Comparison of ENCODE assay signal across 20 cellular contexts in genomic region chr11:2655320-2655719, GRCh38. TPM values are rescaled to one million over a fixed set of nuclear protein-coding genes. Genes with fewer than 3 reads are reported as not detected.
DNase-seq lines count a peak whose midpoint lies in the region; ATAC-seq, FAIRE-seq and TF ChIP-seq lines count a peak whose summit lies in the region.
"Had no signal": no experiment of that assay in that cellular context is flagged by ENCODE, and none has a peak within 500 bp of the region (broad histone marks: within the 10 kb centered on the region; RNA-seq: fewer than 3 reads in every experiment).

No MANE protein-coding gene starts in this region.

- CTCF ChIA-PET in HepG2 (lab: Yijun Ruan, JAX; ENCODE audit: low intra/inter-chr PET ratio, low total read pairs): no interaction called here

- H2AFZ ChIP-seq in HepG2 (ENCODE audit: low read length) (no peak overlapping the region), hepatocyte (no peak overlapping the region)

- no CpG with 5 or more reads among the region's 1 CpG for WGBS in HepG2 (ENCODE audit: low lambda C conversion rate)
- WGBS in hepatocyte (ENCODE audit: low lambda C conversion rate, missing lambda C conversion rate): 95% methylated on average over 1 of the region's 1 CpG

- FAIRE-seq in HepG2 (lab: Jason Lieb, UNC): no peak
- FAIRE-seq: A549, GM12891 had no signal

- no peak for TF ChIP-seq EP300 in HepG2 (IDR thresholded peaks at IDR 0.05; ENCODE audit: low read depth in 2 of 2, low read length in 2 of 2)
- TF ChIP-seq EP300 in HepG2 (CRISPR knock-in tag; IDR thresholded peaks at IDR 0.05; ENCODE audit: borderline replicate concordance): no peak

- TF ChIP-seq POLR2A in HepG2 (IDR thresholded peaks at IDR 0.05; ENCODE audit: insufficient read depth in 1 of 2, low read depth in 2 of 2, low read length in 2 of 2): peak; percentile 28 to 45; a peak in 2 of 4 replicates

- DNase-seq in AG08395 (ENCODE audit: low spot score) (peak; percentile 1), GM10266 (ENCODE audit: extremely low spot score) (peak; percentile 2), coronary artery (ENCODE audit: low spot score) (peak; percentile 45), HepG2 (ENCODE audit: low spot score) (no peak), type B pancreatic cell (ENCODE audit: extremely low spot score, unreplicated experiment) (no peak), hepatocyte (ENCODE audit: low spot score) (no peak)
- DNase-seq: CD4-positive, CD25-positive, alpha-beta regulatory T cell; COR-L47; DMS79; GOT3; Karpas-422; NCI-H1105 treated with DMSO at 0.1 percent for 48 hours; NCI-H2029 treated with DMSO at 0.1 percent for 48 hours; NCI-H510A; NCI-H82 had no signal

- H3K9ac ChIP-seq in HepG2 (ENCODE audit: insufficient read depth, low read depth, low read length): no peak overlapping the region

- peaks cover 51% of the 10 kb centered on the region for H3K36me3 Mint-ChIP-seq in type B pancreatic cell

- no peak overlapping the region for H3K4me3 Mint-ChIP-seq in type B pancreatic cell
- H3K4me3 Mint-ChIP-seq: CD4-positive, CD25-positive, alpha-beta regulatory T cell had no signal

- H4K20me1 ChIP-seq in HepG2 (ENCODE audit: insufficient read depth, low read length): peaks cover 38% of the 10 kb centered on the region
- H4K20me1 ChIP-seq in hepatocyte (ENCODE audit: insufficient read depth, poor library complexity, severe bottlenecking): no peaks in the 10 kb centered on the region

- H3K4me3 ChIP-seq in coronary artery (no peak overlapping the region), HepG2 (replicated peaks in 1 of 3; ENCODE audit: insufficient read depth in 1 of 3, low read depth in 2 of 3, low read length in 3 of 3) (no peak overlapping the region), hepatocyte (no peak overlapping the region)
- H3K4me3 ChIP-seq: A549 had no signal

- H3K27me3 Mint-ChIP-seq in type B pancreatic cell: no peaks in the 10 kb centered on the region
- H3K27me3 Mint-ChIP-seq: CD4-positive, CD25-positive, alpha-beta regulatory T cell had no signal

- POLR2A ChIA-PET in HepG2 (lab: Yijun Ruan, JAX): no interaction called here

- no peak overlapping the region for H3K27ac Mint-ChIP-seq in type B pancreatic cell

- BruUV-seq in HepG2 (replicated peaks; lab: Mats Ljungman, UMichigan): no TSS peak

- H3K9me3 ChIP-seq in HepG2 (ENCODE audit: low read length) (peaks cover 50% of the 10 kb centered on the region), hepatocyte (ENCODE audit: low read depth) (peaks cover 31% of the 10 kb centered on the region)

- H3K27me3 ChIP-seq in HepG2 (ENCODE audit: control insufficient read depth in 1 of 2, insufficient read depth in 2 of 2, low read length in 2 of 2): no peaks in the 10 kb centered on the region
- H3K27me3 ChIP-seq in hepatocyte: no peaks in the 10 kb centered on the region

- H3K4me1 ChIP-seq in HepG2 (ENCODE audit: insufficient read depth, low read length) (0 out of 2 replicates have a peak, but pooled peaks cover 8% of the 10 kb centered on the region), hepatocyte (ENCODE audit: insufficient read depth) (no peaks in the 10 kb centered on the region)
- H3K4me1 ChIP-seq: A549 had no signal

- H3K27ac ChIP-seq in coronary artery (no peak overlapping the region), HepG2 (ENCODE audit: extremely low read length, insufficient read depth, low read length) (no peak overlapping the region), hepatocyte (no peak overlapping the region)
- H3K27ac ChIP-seq: A549 had no signal

- peaks cover 8% of the 10 kb centered on the region for H3K4me1 Mint-ChIP-seq in type B pancreatic cell (ENCODE audit: unreplicated experiment)

- TF ChIP-seq CTCF in GM10266 (IDR thresholded peaks at IDR 0.05; ENCODE audit: control insufficient read depth, insufficient read depth, low read depth, missing control alignments): no peak
- no peak for TF ChIP-seq CTCF in coronary artery (IDR thresholded peaks at IDR 0.05)
- TF ChIP-seq CTCF in HepG2 (CRISPR knock-in tag; IDR thresholded peaks at IDR 0.05): no peak
- TF ChIP-seq CTCF in type B pancreatic cell (conservative IDR thresholded peaks at IDR 0.05): no peak
- TF ChIP-seq CTCF in hepatocyte (IDR thresholded peaks at IDR 0.05; ENCODE audit: poor library complexity): no peak

- H3K79me2 ChIP-seq in HepG2 (ENCODE audit: insufficient read depth, low read length) (no peaks in the 10 kb centered on the region), hepatocyte (no peaks in the 10 kb centered on the region)

- no peak overlapping the region for H3K4me2 ChIP-seq in HepG2 (ENCODE audit: low read depth, low read length)
- no peak overlapping the region for H3K4me2 ChIP-seq in hepatocyte
- H3K4me2 ChIP-seq: A549 had no signal

- TF ChIP-seq RAD21 in HepG2 (CRISPR knock-in tag; IDR thresholded peaks at IDR 0.05): no peak

- H3K36me3 ChIP-seq in HepG2 (replicated peaks in 1 of 2; ENCODE audit: control insufficient read depth in 1 of 2, insufficient read depth in 2 of 2, low read length in 2 of 2): peaks cover 1 to 4% of the 10 kb centered on the region in 2 experiments; a peak in 1 of 5 replicates
- no peaks in the 10 kb centered on the region for H3K36me3 ChIP-seq in hepatocyte (replicated peaks; ENCODE audit: insufficient read depth, low read depth)

- in situ Hi-C loops in HepG2 (cut with HindIII; ENCODE audit: extremely low pct_ligation_motif_present, low pct_unique_long_range_greater_than_20kb): no loop called here

- intact Hi-C loops in HepG2 (cut with micrococcal nuclease; ENCODE audit: unreplicated experiment): no loop called here

- ATAC-seq in HepG2 (peak; percentile 5; the same call in 2 of the 3 replicates), HG03521 (IDR thresholded peaks at IDR 0.05; ENCODE audit: unreplicated experiment) (no peak)
- ATAC-seq: A549, HCT116, Right ventricle myocardium inferior had no signal

- peaks cover 15% of the 10 kb centered on the region for H3K9me3 Mint-ChIP-seq in type B pancreatic cell

- no peaks in the 10 kb centered on the region for H3K9me2 ChIP-seq in hepatocyte (replicated peaks; ENCODE audit: insufficient read depth)

TF ChIP-seq in HepG2, 621 proteins besides CTCF, POLR2A, EP300 and RAD21 (continues in another document):
- TF ChIP-seq AGO2 (optimal IDR thresholded peaks at IDR 0.05; ENCODE audit: low read depth, low read length) (peak; percentile 77), RBM22 (optimal IDR thresholded peaks at IDR 0.05; ENCODE audit: low read length) (peak; percentile 63), POLR2G (IDR thresholded peaks at IDR 0.05; ENCODE audit: low read depth, low read length) (peak; percentile 57; the same call in 1 of the 2 replicates), CCDC6 (CRISPR knock-in tag; IDR thresholded peaks at IDR 0.05) (no peak), ZNF615 (CRISPR knock-in tag; IDR thresholded peaks at IDR 0.05; ENCODE audit: borderline replicate concordance) (no peak), KMT2A (CRISPR knock-in tag; IDR thresholded peaks at IDR 0.05) (no peak)

RNA-seq across cellular contexts. Expression of gene KCNQ1OT1, which starts 44.5 kb away (rescaled TPM):
- total RNA-seq in HepG2 (2016; rRNA removed; fragmentation: Illumina TruSeq; extraction: Trizol) (2.5 and 18.9 TPM in 2 replicates), type B pancreatic cell (ENCODE audit: low replicate concordance) (3.3 and 7.0 TPM in 2 replicates), hepatocyte (6.6 and 7.9 TPM in 2 replicates)
- total RNA-seq in HepG2 (2016; cell fraction: cytosol; rRNA removed; fragmentation: Illumina TruSeq; extraction: Trizol; ENCODE audit: low read depth): 0.30 and 0.35 TPM in 2 replicates
- total RNA-seq in HepG2 (2016; cell fraction: insoluble cytoplasmic fraction; rRNA removed; fragmentation: Illumina TruSeq; extraction: Trizol): 2.0 and 16.5 TPM in 2 replicates
- 0.90 and 1.1 TPM in 2 replicates for total RNA-seq in HepG2 (2016; cell fraction: membrane; rRNA removed; fragmentation: Illumina TruSeq; extraction: Trizol)
- 66.8 and 83.4 TPM in 2 replicates for total RNA-seq in HepG2 (2016; cell fraction: nucleus; rRNA removed; fragmentation: Illumina TruSeq; extraction: Trizol)
- polyA plus RNA-seq in HepG2 (2011; rRNA removed) (1.3 TPM in 2 replicates), hepatocyte (3.1 and 4.0 TPM in 2 replicates)
- 0.05 TPM in 2 replicates for polyA plus RNA-seq in HepG2 (2011; cell fraction: cytosol; rRNA removed)
- polyA plus RNA-seq in HepG2 (2011; cell fraction: nucleus; rRNA removed): 11.8 and 14.7 TPM in 2 replicates
- polyA plus RNA-seq in HepG2 (2012): 1.9 and 2.0 TPM in 2 replicates
- 0.01 and 0.02 TPM in 2 replicates for polyA plus RNA-seq in HepG2 (2016; cell fraction: cytosol; fragmentation: Illumina TruSeq; extraction: Trizol; ENCODE audit: low read depth)
- polyA plus RNA-seq in HepG2 (2016; cell fraction: insoluble cytoplasmic fraction; fragmentation: Illumina TruSeq; extraction: Trizol; ENCODE audit: low read depth): 0.15 and 0.17 TPM in 2 replicates
- polyA plus RNA-seq in HepG2 (2016; cell fraction: membrane; fragmentation: Illumina TruSeq; extraction: Trizol; ENCODE audit: low read depth): 0.03 and 0.06 TPM in 2 replicates
- 8.4 and 10.5 TPM in 2 replicates for polyA plus RNA-seq in HepG2 (2016; cell fraction: nucleus; fragmentation: Illumina TruSeq; extraction: Trizol; ENCODE audit: insufficient read depth, low read depth)
- polyA minus RNA-seq in HepG2 (2011; rRNA and poly(A)+ RNA removed; ENCODE audit: low replicate concordance): 0.05 and 36.1 TPM in 2 replicates
- 0.79 and 0.97 TPM in 2 replicates for polyA minus RNA-seq in HepG2 (2011; cell fraction: cytosol; rRNA and poly(A)+ RNA removed)
- polyA minus RNA-seq in HepG2 (2011; cell fraction: nucleus; rRNA and poly(A)+ RNA removed): 112 and 125 TPM in 2 replicates

Comparison
In these comparisons a context has a peak if more than half of its experiments do, and no peak if none do; other contexts are left out.
1. DNase-seq: peak in AG08395 (single experiment), GM10266 (single experiment) and coronary artery (single experiment); none in HepG2 (single experiment), type B pancreatic cell (single experiment) and hepatocyte (single experiment).